8 cellular contexts compared by ENCODE assay signal in genomic region chr10:118669020-118669766, GRCh38.
DNase-seq lines count a peak whose midpoint lies in the region; ATAC-seq and TF ChIP-seq lines count a peak whose summit lies in the region.

No MANE protein-coding gene starts in this region.

- H3K4me2 ChIP-seq in fibroblast of lung (ENCODE audit: extremely low read depth, insufficient read depth, low read length): peak overlapping the region; percentile 28

- no peak overlapping the region for H3K4me3 ChIP-seq in fibroblast of lung (replicated peaks in 1 of 4; ENCODE audit: control extremely low read depth in 1 of 4, insufficient read depth in 1 of 4, low read depth in 3 of 4, low read length in 4 of 4)

- no peak overlapping the region for H3K27ac ChIP-seq in fibroblast of lung (ENCODE audit: insufficient read depth, low read length)

- no peak for TF ChIP-seq CTCF in fibroblast of lung (conservative IDR thresholded peaks at IDR 0.05 in 1 of 2, IDR thresholded peaks at IDR 0.05 in 1 of 2; ENCODE audit: low read depth in 1 of 2, low read length in 2 of 2)

- no peaks in the 10 kb centered on the region for H3K36me3 ChIP-seq in fibroblast of lung (ENCODE audit: control insufficient read depth, insufficient read depth, low read length)

- DNase-seq in RPMI7951 (ENCODE audit: low read depth) (peak; percentile 77), fibroblast of lung (ENCODE audit: low read depth in 2 of 2) (peak; percentile 62 to 82), retina (peak; percentile 55), GOT3 (lab: John Stamatoyannopoulos, UW) (no peak), NCI-H1436 (lab: John Stamatoyannopoulos, UW) (no peak)

- H3K27me3 ChIP-seq in fibroblast of lung (ENCODE audit: control insufficient read depth, insufficient read depth, low read length): no peaks in the 10 kb centered on the region

- no peaks in the 10 kb centered on the region for H3K9me3 ChIP-seq in fibroblast of lung (ENCODE audit: control insufficient read depth, insufficient read depth, low read depth, low read length)

- H3K9ac ChIP-seq in fibroblast of lung (ENCODE audit: insufficient read depth, low read length): no peak overlapping the region

- no peak overlapping the region for H2AFZ ChIP-seq in fibroblast of lung (ENCODE audit: low read length)

- H3K79me2 ChIP-seq in fibroblast of lung (ENCODE audit: control insufficient read depth, insufficient read depth, low read length): no peaks in the 10 kb centered on the region

- no peaks in the 10 kb centered on the region for H4K20me1 ChIP-seq in fibroblast of lung (ENCODE audit: control insufficient read depth, extremely low read depth, insufficient read depth, low read length)

- peak; percentile 62 for ATAC-seq in GM18868 (IDR thresholded peaks at IDR 0.05; ENCODE audit: unreplicated experiment)
- ATAC-seq in GM19463 (IDR thresholded peaks at IDR 0.05; ENCODE audit: unreplicated experiment): no peak
- ATAC-seq in activated CD4-positive, CD25-positive, alpha-beta regulatory T cell treated with anti-CD3 and anti-CD28 coated beads, Interleukin-2, amount 50 U/mL, for 24 hours: no peak

- peaks cover 3% of the 10 kb centered on the region for H3K4me1 ChIP-seq in fibroblast of lung (ENCODE audit: control insufficient read depth, extremely low read depth, insufficient read depth, low read length)

Comparison
In these comparisons a context has a peak if more than half of its experiments do, and no peak if none do; other contexts are left out.
1. DNase-seq: peak in RPMI7951 (single experiment), fibroblast of lung (2 of 2) and retina (single experiment); none in GOT3 (single experiment) and NCI-H1436 (single experiment).